In the genomic region with DNA sequence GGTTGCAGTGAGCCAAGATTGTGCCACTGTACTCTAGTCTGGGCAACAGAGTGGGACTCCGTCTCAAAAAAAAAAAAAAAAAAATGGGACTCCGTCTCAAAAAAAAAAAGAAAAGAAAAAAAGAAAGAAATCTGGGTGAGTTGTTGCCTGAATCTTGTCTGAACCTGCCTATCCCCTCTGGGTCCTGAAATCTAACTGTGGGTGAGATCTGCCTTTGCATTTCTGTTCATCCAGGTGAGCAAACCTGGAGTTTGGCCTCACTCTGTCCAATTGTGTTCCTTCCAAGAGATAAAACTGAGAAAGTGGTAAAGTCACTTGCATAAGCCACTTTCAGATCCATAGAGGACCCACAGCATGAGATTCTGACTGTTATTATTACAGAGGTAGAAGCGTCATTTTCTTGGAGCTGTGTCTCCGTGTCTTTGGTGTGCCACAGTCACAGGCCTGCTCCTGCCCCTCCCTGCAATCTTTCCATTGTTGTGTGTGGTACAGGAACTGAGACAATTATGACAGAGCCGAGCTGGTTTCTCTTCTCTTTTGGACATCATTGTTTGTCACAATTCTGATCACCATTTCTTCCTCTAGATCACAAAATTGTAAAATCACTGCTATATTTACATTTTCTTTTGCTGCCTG, we compare ENCODE assay signal across 7 cellular contexts.
DNase-seq lines count a peak whose midpoint lies in the region; ATAC-seq and TF ChIP-seq lines count a peak whose summit lies in the region.

No MANE protein-coding gene starts in this region.

- no peaks in the 10 kb centered on the region for H3K36me3 ChIP-seq in hepatocyte (replicated peaks; ENCODE audit: insufficient read depth, low read depth)

- H2AFZ ChIP-seq in hepatocyte, result no peak overlapping the region

- no peak for TF ChIP-seq CTCF in hepatocyte (IDR thresholded peaks at IDR 0.05; ENCODE audit: poor library complexity)

- H3K27ac ChIP-seq in hepatocyte, result peak overlapping the region; percentile 52

- no peak overlapping the region for H3K4me3 ChIP-seq in hepatocyte

- H4K20me1 ChIP-seq in hepatocyte (ENCODE audit: insufficient read depth, poor library complexity, severe bottlenecking), result peaks cover 2% of the 10 kb centered on the region

- peaks cover 22% of the 10 kb centered on the region for H3K4me1 ChIP-seq in hepatocyte (ENCODE audit: insufficient read depth)

- DNase-seq in activated CD4-positive, alpha-beta T cell treated with anti-CD3 and anti-CD28 coated beads, Interleukin-2, amount 50 U/mL, for 48 hours, result peak; percentile 51 to 64
- DNase-seq in hepatocyte (ENCODE audit: low spot score) (no peak), DMS 273 (lab: John Stamatoyannopoulos, UW; ENCODE audit: unreplicated experiment) (no peak), NCI-H526 treated with DMSO at 0.1 percent for 48 hours (lab: John Stamatoyannopoulos, UW) (no peak)
- DNase-seq in stimulated activated CD8-positive, alpha-beta memory T cell treated with anti-CD3 and anti-CD28 coated beads, Interleukin-7, amount 100 ng/mL, for 24 hours (ENCODE audit: low read depth), result peak; percentile 8

- H3K79me2 ChIP-seq in hepatocyte, result peaks cover 78% of the 10 kb centered on the region

- 73% methylated on average over 5 of the region's 5 CpGs for WGBS in hepatocyte (ENCODE audit: low lambda C conversion rate, missing lambda C conversion rate)

- H3K9me3 ChIP-seq in hepatocyte (ENCODE audit: low read depth), result no peaks in the 10 kb centered on the region

- H3K27me3 ChIP-seq in hepatocyte, result no peaks in the 10 kb centered on the region

- H3K4me2 ChIP-seq in hepatocyte, result peak overlapping the region; percentile 10

- H3K9me2 ChIP-seq in hepatocyte (replicated peaks; ENCODE audit: insufficient read depth), result no peaks in the 10 kb centered on the region

- ATAC-seq in GM19372 (IDR thresholded peaks at IDR 0.05; ENCODE audit: low read depth, unreplicated experiment), result peak; percentile 95
- ATAC-seq in HG03064 (IDR thresholded peaks at IDR 0.05; ENCODE audit: low read depth, unreplicated experiment), result peak; percentile 78

Comparison
In these comparisons a context has a peak if more than half of its experiments do, and no peak if none do; other contexts are left out.
1. DNase-seq: peak in activated CD4-positive, alpha-beta T cell treated with anti-CD3 and anti-CD28 coated beads, Interleukin-2, amount 50 U/mL, for 48 hours (2 of 2) and stimulated activated CD8-positive, alpha-beta memory T cell treated with anti-CD3 and anti-CD28 coated beads, Interleukin-7, amount 100 ng/mL, for 24 hours (single experiment); none in hepatocyte (single experiment), DMS 273 (single experiment) and NCI-H526 treated with DMSO at 0.1 percent for 48 hours (single experiment).